1 cellular context compared by ENCODE assay signal in the genomic region with DNA sequence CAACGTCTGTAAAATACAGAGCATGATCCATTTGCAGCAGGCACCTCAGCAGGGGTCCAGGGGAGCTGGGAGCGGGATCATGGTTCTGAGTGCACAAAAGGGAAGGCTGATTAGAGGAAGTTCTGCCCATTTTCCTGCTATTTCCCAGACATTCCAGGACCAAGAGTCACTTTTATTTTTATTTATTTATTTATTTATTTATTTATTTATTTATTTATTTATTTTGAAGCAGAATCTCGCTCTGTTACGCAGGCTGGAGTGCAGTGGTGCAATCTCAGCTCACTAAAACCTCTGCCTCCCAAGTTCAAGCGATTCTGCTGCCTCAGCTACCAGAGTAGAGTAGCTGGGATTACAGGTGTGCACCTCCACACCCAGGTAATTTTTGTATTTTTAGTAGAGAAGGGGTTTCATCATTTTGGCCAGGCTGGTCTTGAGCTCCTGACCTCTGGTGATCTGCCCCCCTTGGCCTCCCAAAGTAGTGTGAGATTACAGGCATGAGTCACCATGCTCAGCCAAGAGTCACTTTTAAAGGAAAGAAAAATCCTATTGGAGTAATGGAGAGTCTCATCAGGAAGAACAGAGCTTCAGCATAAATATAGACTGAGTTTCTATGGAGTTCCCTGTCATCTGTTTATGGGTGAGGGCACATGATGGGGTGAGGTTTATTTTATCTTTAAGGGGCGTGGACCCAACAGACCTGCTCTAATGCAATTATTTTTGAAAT.
A peak's percentile ranks its signal among the peaks of the same experiment; 100 is the strongest.
TF ChIP-seq lines count a peak whose summit lies in the region.

No MANE protein-coding gene starts in this region.

TF ChIP-seq in HEK293, 187 proteins besides CTCF, POLR2A, EP300 and RAD21 (continued from another document):
- TF ChIP-seq ZBTB11 (tag by site-specific recombination; conservative IDR thresholded peaks at IDR 0.05; ENCODE audit: low read depth) (peak; percentile 59; the same call in 1 of the 2 replicates), ZNF19 (tag by site-specific recombination; IDR thresholded peaks at IDR 0.05; ENCODE audit: low read depth) (no peak), ZNF266 (tag by site-specific recombination; IDR thresholded peaks at IDR 0.05; ENCODE audit: low read depth) (peak; percentile 27; the same call in 1 of the 2 replicates), ZNF654 (tag by site-specific recombination; IDR thresholded peaks at IDR 0.05; ENCODE audit: low read depth) (peak; percentile 30), ZNF837 (tag by site-specific recombination; IDR thresholded peaks at IDR 0.05) (no peak), RBAK (tag by site-specific recombination; IDR thresholded peaks at IDR 0.05) (no peak), ZNF555 (tag by site-specific recombination; conservative IDR thresholded peaks at IDR 0.05) (peak; percentile 64), ZNF140 (tag by site-specific recombination; IDR thresholded peaks at IDR 0.05) (peak; percentile 48; the same call in 1 of the 2 replicates), ZNF707 (tag by site-specific recombination; IDR thresholded peaks at IDR 0.05) (no peak), ZFHX2 (tag by site-specific recombination; conservative IDR thresholded peaks at IDR 0.05) (no peak), ZNF610 (tag by site-specific recombination; IDR thresholded peaks at IDR 0.05; ENCODE audit: borderline replicate concordance) (no peak), ZNF560 (tag by site-specific recombination; IDR thresholded peaks at IDR 0.05; ENCODE audit: borderline replicate concordance) (peak; percentile 37; the same call in 1 of the 2 replicates), ZNF302 (tag by site-specific recombination; IDR thresholded peaks at IDR 0.05; ENCODE audit: low read depth) (no peak)
- TF ChIP-seq, protein P1, sequence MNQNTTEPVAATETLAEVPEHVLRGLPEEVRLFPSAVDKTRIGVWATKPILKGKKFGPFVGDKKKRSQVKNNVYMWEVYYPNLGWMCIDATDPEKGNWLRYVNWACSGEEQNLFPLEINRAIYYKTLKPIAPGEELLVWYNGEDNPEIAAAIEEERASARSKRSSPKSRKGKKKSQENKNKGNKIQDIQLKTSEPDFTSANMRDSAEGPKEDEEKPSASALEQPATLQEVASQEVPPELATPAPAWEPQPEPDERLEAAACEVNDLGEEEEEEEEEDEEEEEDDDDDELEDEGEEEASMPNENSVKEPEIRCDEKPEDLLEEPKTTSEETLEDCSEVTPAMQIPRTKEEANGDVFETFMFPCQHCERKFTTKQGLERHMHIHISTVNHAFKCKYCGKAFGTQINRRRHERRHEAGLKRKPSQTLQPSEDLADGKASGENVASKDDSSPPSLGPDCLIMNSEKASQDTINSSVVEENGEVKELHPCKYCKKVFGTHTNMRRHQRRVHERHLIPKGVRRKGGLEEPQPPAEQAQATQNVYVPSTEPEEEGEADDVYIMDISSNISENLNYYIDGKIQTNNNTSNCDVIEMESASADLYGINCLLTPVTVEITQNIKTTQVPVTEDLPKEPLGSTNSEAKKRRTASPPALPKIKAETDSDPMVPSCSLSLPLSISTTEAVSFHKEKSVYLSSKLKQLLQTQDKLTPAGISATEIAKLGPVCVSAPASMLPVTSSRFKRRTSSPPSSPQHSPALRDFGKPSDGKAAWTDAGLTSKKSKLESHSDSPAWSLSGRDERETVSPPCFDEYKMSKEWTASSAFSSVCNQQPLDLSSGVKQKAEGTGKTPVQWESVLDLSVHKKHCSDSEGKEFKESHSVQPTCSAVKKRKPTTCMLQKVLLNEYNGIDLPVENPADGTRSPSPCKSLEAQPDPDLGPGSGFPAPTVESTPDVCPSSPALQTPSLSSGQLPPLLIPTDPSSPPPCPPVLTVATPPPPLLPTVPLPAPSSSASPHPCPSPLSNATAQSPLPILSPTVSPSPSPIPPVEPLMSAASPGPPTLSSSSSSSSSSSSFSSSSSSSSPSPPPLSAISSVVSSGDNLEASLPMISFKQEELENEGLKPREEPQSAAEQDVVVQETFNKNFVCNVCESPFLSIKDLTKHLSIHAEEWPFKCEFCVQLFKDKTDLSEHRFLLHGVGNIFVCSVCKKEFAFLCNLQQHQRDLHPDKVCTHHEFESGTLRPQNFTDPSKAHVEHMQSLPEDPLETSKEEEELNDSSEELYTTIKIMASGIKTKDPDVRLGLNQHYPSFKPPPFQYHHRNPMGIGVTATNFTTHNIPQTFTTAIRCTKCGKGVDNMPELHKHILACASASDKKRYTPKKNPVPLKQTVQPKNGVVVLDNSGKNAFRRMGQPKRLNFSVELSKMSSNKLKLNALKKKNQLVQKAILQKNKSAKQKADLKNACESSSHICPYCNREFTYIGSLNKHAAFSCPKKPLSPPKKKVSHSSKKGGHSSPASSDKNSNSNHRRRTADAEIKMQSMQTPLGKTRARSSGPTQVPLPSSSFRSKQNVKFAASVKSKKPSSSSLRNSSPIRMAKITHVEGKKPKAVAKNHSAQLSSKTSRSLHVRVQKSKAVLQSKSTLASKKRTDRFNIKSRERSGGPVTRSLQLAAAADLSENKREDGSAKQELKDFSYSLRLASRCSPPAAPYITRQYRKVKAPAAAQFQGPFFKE (tag by site-specific recombination; IDR thresholded peaks at IDR 0.05; ENCODE audit: borderline replicate concordance): no peak
- TF ChIP-seq, protein P2, sequence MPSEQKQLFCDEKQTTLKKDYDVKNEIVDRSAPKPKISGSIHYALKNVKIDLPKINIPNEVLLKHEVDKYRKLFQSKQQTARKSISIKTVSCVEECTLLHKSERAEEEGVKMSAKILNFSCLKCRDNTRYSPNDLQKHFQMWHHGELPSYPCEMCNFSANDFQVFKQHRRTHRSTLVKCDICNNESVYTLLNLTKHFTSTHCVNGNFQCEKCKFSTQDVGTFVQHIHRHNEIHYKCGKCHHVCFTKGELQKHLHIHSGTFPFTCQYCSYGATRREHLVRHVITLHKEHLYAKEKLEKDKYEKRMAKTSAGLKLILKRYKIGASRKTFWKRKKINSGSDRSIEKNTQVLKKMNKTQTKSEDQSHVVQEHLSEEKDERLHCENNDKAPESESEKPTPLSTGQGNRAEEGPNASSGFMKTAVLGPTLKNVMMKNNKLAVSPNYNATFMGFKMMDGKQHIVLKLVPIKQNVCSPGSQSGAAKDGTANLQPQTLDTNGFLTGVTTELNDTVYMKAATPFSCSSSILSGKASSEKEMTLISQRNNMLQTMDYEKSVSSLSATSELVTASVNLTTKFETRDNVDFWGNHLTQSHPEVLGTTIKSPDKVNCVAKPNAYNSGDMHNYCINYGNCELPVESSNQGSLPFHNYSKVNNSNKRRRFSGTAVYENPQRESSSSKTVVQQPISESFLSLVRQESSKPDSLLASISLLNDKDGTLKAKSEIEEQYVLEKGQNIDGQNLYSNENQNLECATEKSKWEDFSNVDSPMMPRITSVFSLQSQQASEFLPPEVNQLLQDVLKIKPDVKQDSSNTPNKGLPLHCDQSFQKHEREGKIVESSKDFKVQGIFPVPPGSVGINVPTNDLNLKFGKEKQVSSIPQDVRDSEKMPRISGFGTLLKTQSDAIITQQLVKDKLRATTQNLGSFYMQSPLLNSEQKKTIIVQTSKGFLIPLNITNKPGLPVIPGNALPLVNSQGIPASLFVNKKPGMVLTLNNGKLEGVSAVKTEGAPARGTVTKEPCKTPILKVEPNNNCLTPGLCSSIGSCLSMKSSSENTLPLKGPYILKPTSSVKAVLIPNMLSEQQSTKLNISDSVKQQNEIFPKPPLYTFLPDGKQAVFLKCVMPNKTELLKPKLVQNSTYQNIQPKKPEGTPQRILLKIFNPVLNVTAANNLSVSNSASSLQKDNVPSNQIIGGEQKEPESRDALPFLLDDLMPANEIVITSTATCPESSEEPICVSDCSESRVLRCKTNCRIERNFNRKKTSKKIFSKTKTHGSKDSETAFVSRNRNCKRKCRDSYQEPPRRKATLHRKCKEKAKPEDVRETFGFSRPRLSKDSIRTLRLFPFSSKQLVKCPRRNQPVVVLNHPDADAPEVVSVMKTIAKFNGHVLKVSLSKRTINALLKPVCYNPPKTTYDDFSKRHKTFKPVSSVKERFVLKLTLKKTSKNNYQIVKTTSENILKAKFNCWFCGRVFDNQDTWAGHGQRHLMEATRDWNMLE (tag by site-specific recombination; conservative IDR thresholded peaks at IDR 0.05; ENCODE audit: low read depth): peak; percentile 76
TF ChIP-seq in HEK293: peak in this region for 15.
